1 cellular context compared by ENCODE assay signal in the genomic region with DNA sequence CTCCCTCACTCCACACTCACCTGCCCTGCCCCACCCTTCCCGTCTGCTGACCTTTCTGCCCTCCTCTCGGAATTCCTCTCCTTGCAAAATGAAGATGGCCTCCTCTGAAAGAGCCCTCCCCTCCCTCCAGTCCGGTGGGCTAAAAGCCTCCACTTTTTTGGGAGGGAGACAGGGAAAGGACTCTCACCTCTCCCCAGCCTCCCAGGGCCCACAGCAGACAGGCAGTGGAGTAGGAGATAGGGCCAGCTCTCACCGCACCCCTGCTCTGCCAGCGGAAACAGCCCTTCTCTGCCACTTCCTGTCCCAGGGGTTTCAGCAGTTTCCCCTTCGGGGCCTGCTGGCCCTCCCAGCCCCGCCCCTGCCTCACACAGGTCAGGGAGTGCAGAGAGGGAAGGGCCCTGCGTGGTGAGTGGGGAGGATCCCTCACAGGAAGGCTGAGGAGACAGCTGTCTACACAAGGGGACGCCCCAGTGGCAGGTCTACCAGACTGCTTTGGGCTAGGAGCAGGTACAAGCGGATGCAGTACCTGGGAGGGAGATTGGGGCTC.
TF ChIP-seq lines count a peak whose summit lies in the region.

No MANE protein-coding gene starts in this region.

TF ChIP-seq in GM12878, 131 proteins besides CTCF, POLR2A, EP300 and RAD21 (continued from another document and continues in another):
- TF ChIP-seq, protein P1, sequence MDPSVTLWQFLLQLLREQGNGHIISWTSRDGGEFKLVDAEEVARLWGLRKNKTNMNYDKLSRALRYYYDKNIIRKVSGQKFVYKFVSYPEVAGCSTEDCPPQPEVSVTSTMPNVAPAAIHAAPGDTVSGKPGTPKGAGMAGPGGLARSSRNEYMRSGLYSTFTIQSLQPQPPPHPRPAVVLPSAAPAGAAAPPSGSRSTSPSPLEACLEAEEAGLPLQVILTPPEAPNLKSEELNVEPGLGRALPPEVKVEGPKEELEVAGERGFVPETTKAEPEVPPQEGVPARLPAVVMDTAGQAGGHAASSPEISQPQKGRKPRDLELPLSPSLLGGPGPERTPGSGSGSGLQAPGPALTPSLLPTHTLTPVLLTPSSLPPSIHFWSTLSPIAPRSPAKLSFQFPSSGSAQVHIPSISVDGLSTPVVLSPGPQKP (IDR thresholded peaks at IDR 0.05; ENCODE audit: low read depth, low read length), result 0 out of 2 replicates have a peak, but pooled peaks have one; percentile 32
- 0 out of 2 replicates have a peak, but pooled peaks have one; percentile 38 for TF ChIP-seq GATAD2B (conservative IDR thresholded peaks at IDR 0.05; ENCODE audit: low read depth)
- TF ChIP-seq IKZF2 (IDR thresholded peaks at IDR 0.05), result peak; percentile 37 to 74; a peak in 3 of 4 replicates
- TF ChIP-seq POU2F2 (IDR thresholded peaks at IDR 0.05; ENCODE audit: borderline replicate concordance, low read depth, low read length), result no peak
- TF ChIP-seq ETV6 (conservative IDR thresholded peaks at IDR 0.05 in 1 of 2, IDR thresholded peaks at IDR 0.05 in 1 of 2; ENCODE audit: borderline replicate concordance in 1 of 2, low read depth in 1 of 2), result peak in 1 of 2 experiments; percentile 72; a peak in 2 of 4 replicates
- TF ChIP-seq, protein P2, sequence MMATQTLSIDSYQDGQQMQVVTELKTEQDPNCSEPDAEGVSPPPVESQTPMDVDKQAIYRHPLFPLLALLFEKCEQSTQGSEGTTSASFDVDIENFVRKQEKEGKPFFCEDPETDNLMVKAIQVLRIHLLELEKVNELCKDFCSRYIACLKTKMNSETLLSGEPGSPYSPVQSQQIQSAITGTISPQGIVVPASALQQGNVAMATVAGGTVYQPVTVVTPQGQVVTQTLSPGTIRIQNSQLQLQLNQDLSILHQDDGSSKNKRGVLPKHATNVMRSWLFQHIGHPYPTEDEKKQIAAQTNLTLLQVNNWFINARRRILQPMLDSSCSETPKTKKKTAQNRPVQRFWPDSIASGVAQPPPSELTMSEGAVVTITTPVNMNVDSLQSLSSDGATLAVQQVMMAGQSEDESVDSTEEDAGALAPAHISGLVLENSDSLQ (IDR thresholded peaks at IDR 0.05), result peak; percentile 39; the same call in 1 of the 2 replicates
- TF ChIP-seq NBN (IDR thresholded peaks at IDR 0.05), result no peak; the same call in 1 of the 2 replicates
- TF ChIP-seq SMC3 (IDR thresholded peaks at IDR 0.05; ENCODE audit: borderline replicate concordance, low read length), result peak; percentile 36; the same call in 1 of the 2 replicates
- TF ChIP-seq IKZF1 (conservative IDR thresholded peaks at IDR 0.05), result peak; percentile 69
- 0 out of 2 replicates have a peak, but pooled peaks have one; percentile 11 for TF ChIP-seq ATF7 (IDR thresholded peaks at IDR 0.05; ENCODE audit: low read depth)
- TF ChIP-seq PBX3 (IDR thresholded peaks at IDR 0.05; ENCODE audit: insufficient replicate concordance, low read depth, low read length), result no peak
- TF ChIP-seq E2F4 (IDR thresholded peaks at IDR 0.05; ENCODE audit: low read depth, low read length), result no peak
- TF ChIP-seq ATF3 (IDR thresholded peaks at IDR 0.05; ENCODE audit: borderline replicate concordance, extremely low read depth, low read depth, low read length), result no peak
- TF ChIP-seq, protein P3, sequence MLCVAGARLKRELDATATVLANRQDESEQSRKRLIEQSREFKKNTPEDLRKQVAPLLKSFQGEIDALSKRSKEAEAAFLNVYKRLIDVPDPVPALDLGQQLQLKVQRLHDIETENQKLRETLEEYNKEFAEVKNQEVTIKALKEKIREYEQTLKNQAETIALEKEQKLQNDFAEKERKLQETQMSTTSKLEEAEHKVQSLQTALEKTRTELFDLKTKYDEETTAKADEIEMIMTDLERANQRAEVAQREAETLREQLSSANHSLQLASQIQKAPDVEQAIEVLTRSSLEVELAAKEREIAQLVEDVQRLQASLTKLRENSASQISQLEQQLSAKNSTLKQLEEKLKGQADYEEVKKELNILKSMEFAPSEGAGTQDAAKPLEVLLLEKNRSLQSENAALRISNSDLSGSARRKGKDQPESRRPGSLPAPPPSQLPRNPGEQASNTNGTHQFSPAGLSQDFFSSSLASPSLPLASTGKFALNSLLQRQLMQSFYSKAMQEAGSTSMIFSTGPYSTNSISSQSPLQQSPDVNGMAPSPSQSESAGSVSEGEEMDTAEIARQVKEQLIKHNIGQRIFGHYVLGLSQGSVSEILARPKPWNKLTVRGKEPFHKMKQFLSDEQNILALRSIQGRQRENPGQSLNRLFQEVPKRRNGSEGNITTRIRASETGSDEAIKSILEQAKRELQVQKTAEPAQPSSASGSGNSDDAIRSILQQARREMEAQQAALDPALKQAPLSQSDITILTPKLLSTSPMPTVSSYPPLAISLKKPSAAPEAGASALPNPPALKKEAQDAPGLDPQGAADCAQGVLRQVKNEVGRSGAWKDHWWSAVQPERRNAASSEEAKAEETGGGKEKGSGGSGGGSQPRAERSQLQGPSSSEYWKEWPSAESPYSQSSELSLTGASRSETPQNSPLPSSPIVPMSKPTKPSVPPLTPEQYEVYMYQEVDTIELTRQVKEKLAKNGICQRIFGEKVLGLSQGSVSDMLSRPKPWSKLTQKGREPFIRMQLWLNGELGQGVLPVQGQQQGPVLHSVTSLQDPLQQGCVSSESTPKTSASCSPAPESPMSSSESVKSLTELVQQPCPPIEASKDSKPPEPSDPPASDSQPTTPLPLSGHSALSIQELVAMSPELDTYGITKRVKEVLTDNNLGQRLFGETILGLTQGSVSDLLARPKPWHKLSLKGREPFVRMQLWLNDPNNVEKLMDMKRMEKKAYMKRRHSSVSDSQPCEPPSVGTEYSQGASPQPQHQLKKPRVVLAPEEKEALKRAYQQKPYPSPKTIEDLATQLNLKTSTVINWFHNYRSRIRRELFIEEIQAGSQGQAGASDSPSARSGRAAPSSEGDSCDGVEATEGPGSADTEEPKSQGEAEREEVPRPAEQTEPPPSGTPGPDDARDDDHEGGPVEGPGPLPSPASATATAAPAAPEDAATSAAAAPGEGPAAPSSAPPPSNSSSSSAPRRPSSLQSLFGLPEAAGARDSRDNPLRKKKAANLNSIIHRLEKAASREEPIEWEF (IDR thresholded peaks at IDR 0.05; ENCODE audit: insufficient replicate concordance, low read depth, low read length), result peak; percentile 16
- TF ChIP-seq EGR1 (IDR thresholded peaks at IDR 0.05; ENCODE audit: borderline replicate concordance in 1 of 2, low read depth in 2 of 2, low read length in 2 of 2), result peak in 1 of 2 experiments; percentile 22; a peak in 1 of 3 replicates
- no peak for TF ChIP-seq YBX1 (IDR thresholded peaks at IDR 0.05)
- TF ChIP-seq TCF12 (IDR thresholded peaks at IDR 0.05; ENCODE audit: low read depth, low read length), result peak; percentile 63; the same call in 1 of the 2 replicates
- TF ChIP-seq CBFB (IDR thresholded peaks at IDR 0.05; ENCODE audit: low read depth), result 0 out of 2 replicates have a peak, but pooled peaks have one; percentile 15
- TF ChIP-seq SUPT20H (IDR thresholded peaks at IDR 0.05; ENCODE audit: borderline replicate concordance, control insufficient read depth, low read depth, low read length), result no peak
- 0 out of 2 replicates have a peak, but pooled peaks have one; percentile 7 for TF ChIP-seq IRF4 (IDR thresholded peaks at IDR 0.05; ENCODE audit: low read depth, low read length)
- TF ChIP-seq SREBF2 (IDR thresholded peaks at IDR 0.05; ENCODE audit: low read length), result no peak
- TF ChIP-seq SPI1 (IDR thresholded peaks at IDR 0.05; ENCODE audit: borderline replicate concordance, insufficient read depth, low read depth, low read length), result peak; percentile 23; the same call in 1 of the 2 replicates
- TF ChIP-seq EED (IDR thresholded peaks at IDR 0.05; ENCODE audit: low read depth), result peak; percentile 60
- peak; percentile 48 for TF ChIP-seq BCL3 (IDR thresholded peaks at IDR 0.05; ENCODE audit: borderline replicate concordance, insufficient read depth, low read depth, low read length, poor library complexity, severe bottlenecking)
- TF ChIP-seq USF2 (IDR thresholded peaks at IDR 0.05; ENCODE audit: borderline replicate concordance, low read depth, low read length), result no peak
- TF ChIP-seq BHLHE40 (IDR thresholded peaks at IDR 0.05; ENCODE audit: borderline replicate concordance in 1 of 2, low read depth in 2 of 2, low read length in 1 of 2), result peak in 1 of 2 experiments; percentile 21; a peak in 1 of 4 replicates
- TF ChIP-seq YY1 (IDR thresholded peaks at IDR 0.05; ENCODE audit: low read depth, low read length), result 0 out of 2 replicates have a peak, but pooled peaks have one; percentile 11
- TF ChIP-seq PRDM15 (CRISPR knock-in tag; IDR thresholded peaks at IDR 0.05), result no peak
- peak; percentile 79 for TF ChIP-seq NR2F1 (conservative IDR thresholded peaks at IDR 0.05)
- peak; percentile 74 for TF ChIP-seq SRF (IDR thresholded peaks at IDR 0.05; ENCODE audit: low read depth in 2 of 2, low read length in 2 of 2)
- TF ChIP-seq TAF1 (IDR thresholded peaks at IDR 0.05; ENCODE audit: borderline replicate concordance, low read depth, low read length), result 0 out of 2 replicates have a peak, but pooled peaks have one; percentile 40
- TF ChIP-seq CREM (IDR thresholded peaks at IDR 0.05; ENCODE audit: low read depth), result 0 out of 2 replicates have a peak, but pooled peaks have one; percentile 37
- TF ChIP-seq RUNX3 (IDR thresholded peaks at IDR 0.05; ENCODE audit: low read length), result no peak
